ENCODE assay signal across 1 cellular context in the genomic region with DNA sequence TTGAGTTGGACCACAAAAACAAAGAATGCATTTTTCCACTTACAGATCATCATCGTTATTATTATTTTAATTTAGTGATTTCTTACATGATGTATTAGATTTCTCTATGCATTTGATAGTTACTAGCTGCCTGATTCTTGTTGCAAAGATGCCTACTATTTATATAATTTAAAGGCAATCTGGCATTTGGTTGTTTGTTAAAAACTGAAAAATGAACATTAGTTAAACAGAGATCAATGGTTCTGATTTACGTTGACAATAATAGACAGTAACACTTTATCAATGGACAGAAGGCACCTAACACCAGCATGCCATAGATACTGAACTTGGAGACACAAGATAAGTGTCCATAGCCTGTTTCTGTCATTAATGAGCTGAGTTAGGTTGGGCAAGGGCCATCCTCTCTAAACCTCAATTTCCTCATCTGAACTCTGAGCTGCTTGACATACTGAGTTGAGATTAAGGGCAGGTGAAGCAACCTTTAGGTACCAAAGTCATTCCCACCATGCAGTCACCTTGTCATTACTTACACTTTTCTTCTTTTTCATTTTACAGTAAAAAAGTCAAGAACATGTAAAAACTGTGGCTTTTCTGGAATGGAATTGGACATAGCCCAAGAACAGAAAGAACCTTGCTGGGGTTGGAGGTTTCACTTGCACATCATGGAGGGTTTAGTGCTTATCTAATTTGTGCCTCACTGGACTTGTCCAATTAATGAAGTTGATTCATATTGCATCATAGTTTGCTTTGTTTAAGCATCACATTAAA.
TF ChIP-seq lines count a peak whose summit lies in the region.

No MANE protein-coding gene starts in this region.

TF ChIP-seq in HepG2, 621 proteins besides CTCF, POLR2A, EP300 and RAD21 (continued from another document and continues in another):
- TF ChIP-seq, protein P1, sequence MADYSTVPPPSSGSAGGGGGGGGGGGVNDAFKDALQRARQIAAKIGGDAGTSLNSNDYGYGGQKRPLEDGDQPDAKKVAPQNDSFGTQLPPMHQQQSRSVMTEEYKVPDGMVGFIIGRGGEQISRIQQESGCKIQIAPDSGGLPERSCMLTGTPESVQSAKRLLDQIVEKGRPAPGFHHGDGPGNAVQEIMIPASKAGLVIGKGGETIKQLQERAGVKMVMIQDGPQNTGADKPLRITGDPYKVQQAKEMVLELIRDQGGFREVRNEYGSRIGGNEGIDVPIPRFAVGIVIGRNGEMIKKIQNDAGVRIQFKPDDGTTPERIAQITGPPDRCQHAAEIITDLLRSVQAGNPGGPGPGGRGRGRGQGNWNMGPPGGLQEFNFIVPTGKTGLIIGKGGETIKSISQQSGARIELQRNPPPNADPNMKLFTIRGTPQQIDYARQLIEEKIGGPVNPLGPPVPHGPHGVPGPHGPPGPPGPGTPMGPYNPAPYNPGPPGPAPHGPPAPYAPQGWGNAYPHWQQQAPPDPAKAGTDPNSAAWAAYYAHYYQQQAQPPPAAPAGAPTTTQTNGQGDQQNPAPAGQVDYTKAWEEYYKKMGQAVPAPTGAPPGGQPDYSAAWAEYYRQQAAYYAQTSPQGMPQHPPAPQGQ (CRISPR knock-in tag; IDR thresholded peaks at IDR 0.05; ENCODE audit: borderline replicate concordance) = peak; percentile 74
- TF ChIP-seq CHD2 (IDR thresholded peaks at IDR 0.05; ENCODE audit: low read depth, low read length) (no peak), ZSCAN30 (CRISPR knock-in tag; IDR thresholded peaks at IDR 0.05) (no peak), ZNF253 (CRISPR knock-in tag; IDR thresholded peaks at IDR 0.05; ENCODE audit: borderline replicate concordance) (no peak), RFXANK (CRISPR knock-in tag; IDR thresholded peaks at IDR 0.05) (no peak), FOXK1 (CRISPR knock-in tag; IDR thresholded peaks at IDR 0.05; ENCODE audit: borderline replicate concordance, low read depth) (peak; percentile 57; the same call in 1 of the 2 replicates), TBL1XR1 (IDR thresholded peaks at IDR 0.05; ENCODE audit: borderline replicate concordance, low read length, partially characterized antibody) (no peak), SP1 (IDR thresholded peaks at IDR 0.05) (no peak), SP1 (CRISPR knock-in tag; IDR thresholded peaks at IDR 0.05) (no peak), ZNF777 (CRISPR knock-in tag; IDR thresholded peaks at IDR 0.05) (no peak), GABPB1 (CRISPR knock-in tag; IDR thresholded peaks at IDR 0.05) (no peak; the same call in 1 of the 2 replicates), ZNF552 (CRISPR knock-in tag; IDR thresholded peaks at IDR 0.05; ENCODE audit: borderline replicate concordance) (no peak), NFE2 (CRISPR knock-in tag; IDR thresholded peaks at IDR 0.05) (no peak), NFKBIZ (CRISPR knock-in tag; IDR thresholded peaks at IDR 0.05) (0 out of 2 replicates have a peak, but pooled peaks have one; percentile 32), ZNF577 (CRISPR knock-in tag; IDR thresholded peaks at IDR 0.05; ENCODE audit: borderline replicate concordance, low read depth) (no peak), CBX2 (IDR thresholded peaks at IDR 0.05; ENCODE audit: low read depth, low read length) (no peak), CBX2 (CRISPR knock-in tag; IDR thresholded peaks at IDR 0.05; ENCODE audit: low read depth) (no peak), NFRKB (IDR thresholded peaks at IDR 0.05) (no peak), ATF7-NPFF (CRISPR knock-in tag; IDR thresholded peaks at IDR 0.05; ENCODE audit: low read depth) (no peak), ELF1 (CRISPR knock-in tag; IDR thresholded peaks at IDR 0.05) (0 out of 2 replicates have a peak, but pooled peaks have one; percentile 19), ZNF136 (CRISPR knock-in tag; IDR thresholded peaks at IDR 0.05; ENCODE audit: low read depth) (0 out of 2 replicates have a peak, but pooled peaks have one; percentile 21), SRY (CRISPR knock-in tag; IDR thresholded peaks at IDR 0.05) (no peak), HNRNPH1 (optimal IDR thresholded peaks at IDR 0.05; ENCODE audit: low read depth, low read length) (no peak), ZNF530 (CRISPR knock-in tag; IDR thresholded peaks at IDR 0.05; ENCODE audit: low read depth) (no peak), ZNF484 (CRISPR knock-in tag; IDR thresholded peaks at IDR 0.05; ENCODE audit: borderline replicate concordance, low read depth) (no peak), ZNF562 (CRISPR knock-in tag; IDR thresholded peaks at IDR 0.05; ENCODE audit: borderline replicate concordance) (no peak), TBP (CRISPR knock-in tag; IDR thresholded peaks at IDR 0.05) (no peak), ATF1 (CRISPR knock-in tag; IDR thresholded peaks at IDR 0.05) (no peak), NFIB (CRISPR knock-in tag; IDR thresholded peaks at IDR 0.05; ENCODE audit: borderline replicate concordance) (no peak), DR1 (CRISPR knock-in tag; IDR thresholded peaks at IDR 0.05) (no peak), ZMYM2 (CRISPR knock-in tag; IDR thresholded peaks at IDR 0.05) (no peak), ZNF747 (CRISPR knock-in tag; IDR thresholded peaks at IDR 0.05; ENCODE audit: borderline replicate concordance) (no peak), SSRP1 (CRISPR knock-in tag; IDR thresholded peaks at IDR 0.05) (no peak), DNMT3B (CRISPR knock-in tag; conservative IDR thresholded peaks at IDR 0.05) (no peak), ERF (CRISPR knock-in tag; IDR thresholded peaks at IDR 0.05) (peak; percentile 53; the same call in 1 of the 2 replicates), U2AF2 (IDR thresholded peaks at IDR 0.05; ENCODE audit: low read depth, low read length) (no peak)
- TF ChIP-seq, protein P2, sequence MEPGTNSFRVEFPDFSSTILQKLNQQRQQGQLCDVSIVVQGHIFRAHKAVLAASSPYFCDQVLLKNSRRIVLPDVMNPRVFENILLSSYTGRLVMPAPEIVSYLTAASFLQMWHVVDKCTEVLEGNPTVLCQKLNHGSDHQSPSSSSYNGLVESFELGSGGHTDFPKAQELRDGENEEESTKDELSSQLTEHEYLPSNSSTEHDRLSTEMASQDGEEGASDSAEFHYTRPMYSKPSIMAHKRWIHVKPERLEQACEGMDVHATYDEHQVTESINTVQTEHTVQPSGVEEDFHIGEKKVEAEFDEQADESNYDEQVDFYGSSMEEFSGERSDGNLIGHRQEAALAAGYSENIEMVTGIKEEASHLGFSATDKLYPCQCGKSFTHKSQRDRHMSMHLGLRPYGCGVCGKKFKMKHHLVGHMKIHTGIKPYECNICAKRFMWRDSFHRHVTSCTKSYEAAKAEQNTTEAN (CRISPR knock-in tag; conservative IDR thresholded peaks at IDR 0.05) = no peak
- TF ChIP-seq, protein P3, sequence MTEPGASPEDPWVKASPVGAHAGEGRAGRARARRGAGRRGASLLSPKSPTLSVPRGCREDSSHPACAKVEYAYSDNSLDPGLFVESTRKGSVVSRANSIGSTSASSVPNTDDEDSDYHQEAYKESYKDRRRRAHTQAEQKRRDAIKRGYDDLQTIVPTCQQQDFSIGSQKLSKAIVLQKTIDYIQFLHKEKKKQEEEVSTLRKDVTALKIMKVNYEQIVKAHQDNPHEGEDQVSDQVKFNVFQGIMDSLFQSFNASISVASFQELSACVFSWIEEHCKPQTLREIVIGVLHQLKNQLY (CRISPR knock-in tag; IDR thresholded peaks at IDR 0.05) = no peak
- TF ChIP-seq, protein P4, sequence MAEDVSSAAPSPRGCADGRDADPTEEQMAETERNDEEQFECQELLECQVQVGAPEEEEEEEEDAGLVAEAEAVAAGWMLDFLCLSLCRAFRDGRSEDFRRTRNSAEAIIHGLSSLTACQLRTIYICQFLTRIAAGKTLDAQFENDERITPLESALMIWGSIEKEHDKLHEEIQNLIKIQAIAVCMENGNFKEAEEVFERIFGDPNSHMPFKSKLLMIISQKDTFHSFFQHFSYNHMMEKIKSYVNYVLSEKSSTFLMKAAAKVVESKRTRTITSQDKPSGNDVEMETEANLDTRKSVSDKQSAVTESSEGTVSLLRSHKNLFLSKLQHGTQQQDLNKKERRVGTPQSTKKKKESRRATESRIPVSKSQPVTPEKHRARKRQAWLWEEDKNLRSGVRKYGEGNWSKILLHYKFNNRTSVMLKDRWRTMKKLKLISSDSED (CRISPR knock-in tag; IDR thresholded peaks at IDR 0.05) = no peak
- TF ChIP-seq, protein P5, sequence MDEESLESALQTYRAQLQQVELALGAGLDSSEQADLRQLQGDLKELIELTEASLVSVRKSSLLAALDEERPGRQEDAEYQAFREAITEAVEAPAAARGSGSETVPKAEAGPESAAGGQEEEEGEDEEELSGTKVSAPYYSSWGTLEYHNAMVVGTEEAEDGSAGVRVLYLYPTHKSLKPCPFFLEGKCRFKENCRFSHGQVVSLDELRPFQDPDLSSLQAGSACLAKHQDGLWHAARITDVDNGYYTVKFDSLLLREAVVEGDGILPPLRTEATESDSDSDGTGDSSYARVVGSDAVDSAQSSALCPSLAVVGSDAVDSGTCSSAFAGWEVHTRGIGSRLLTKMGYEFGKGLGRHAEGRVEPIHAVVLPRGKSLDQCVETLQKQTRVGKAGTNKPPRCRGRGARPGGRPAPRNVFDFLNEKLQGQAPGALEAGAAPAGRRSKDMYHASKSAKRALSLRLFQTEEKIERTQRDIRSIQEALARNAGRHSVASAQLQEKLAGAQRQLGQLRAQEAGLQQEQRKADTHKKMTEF (CRISPR knock-in tag; IDR thresholded peaks at IDR 0.05) = peak; percentile 35; the same call in 1 of the 2 replicates
- TF ChIP-seq, protein P6, sequence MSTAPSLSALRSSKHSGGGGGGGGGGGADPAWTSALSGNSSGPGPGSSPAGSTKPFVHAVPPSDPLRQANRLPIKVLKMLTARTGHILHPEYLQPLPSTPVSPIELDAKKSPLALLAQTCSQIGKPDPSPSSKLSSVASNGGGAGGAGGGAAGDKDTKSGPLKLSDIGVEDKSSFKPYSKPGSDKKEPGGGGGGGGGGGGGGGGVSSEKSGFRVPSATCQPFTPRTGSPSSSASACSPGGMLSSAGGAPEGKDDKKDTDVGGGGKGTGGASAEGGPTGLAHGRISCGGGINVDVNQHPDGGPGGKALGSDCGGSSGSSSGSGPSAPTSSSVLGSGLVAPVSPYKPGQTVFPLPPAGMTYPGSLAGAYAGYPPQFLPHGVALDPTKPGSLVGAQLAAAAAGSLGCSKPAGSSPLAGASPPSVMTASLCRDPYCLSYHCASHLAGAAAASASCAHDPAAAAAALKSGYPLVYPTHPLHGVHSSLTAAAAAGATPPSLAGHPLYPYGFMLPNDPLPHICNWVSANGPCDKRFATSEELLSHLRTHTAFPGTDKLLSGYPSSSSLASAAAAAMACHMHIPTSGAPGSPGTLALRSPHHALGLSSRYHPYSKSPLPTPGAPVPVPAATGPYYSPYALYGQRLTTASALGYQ (CRISPR knock-in tag; IDR thresholded peaks at IDR 0.05) = no peak
- TF ChIP-seq, protein P7, sequence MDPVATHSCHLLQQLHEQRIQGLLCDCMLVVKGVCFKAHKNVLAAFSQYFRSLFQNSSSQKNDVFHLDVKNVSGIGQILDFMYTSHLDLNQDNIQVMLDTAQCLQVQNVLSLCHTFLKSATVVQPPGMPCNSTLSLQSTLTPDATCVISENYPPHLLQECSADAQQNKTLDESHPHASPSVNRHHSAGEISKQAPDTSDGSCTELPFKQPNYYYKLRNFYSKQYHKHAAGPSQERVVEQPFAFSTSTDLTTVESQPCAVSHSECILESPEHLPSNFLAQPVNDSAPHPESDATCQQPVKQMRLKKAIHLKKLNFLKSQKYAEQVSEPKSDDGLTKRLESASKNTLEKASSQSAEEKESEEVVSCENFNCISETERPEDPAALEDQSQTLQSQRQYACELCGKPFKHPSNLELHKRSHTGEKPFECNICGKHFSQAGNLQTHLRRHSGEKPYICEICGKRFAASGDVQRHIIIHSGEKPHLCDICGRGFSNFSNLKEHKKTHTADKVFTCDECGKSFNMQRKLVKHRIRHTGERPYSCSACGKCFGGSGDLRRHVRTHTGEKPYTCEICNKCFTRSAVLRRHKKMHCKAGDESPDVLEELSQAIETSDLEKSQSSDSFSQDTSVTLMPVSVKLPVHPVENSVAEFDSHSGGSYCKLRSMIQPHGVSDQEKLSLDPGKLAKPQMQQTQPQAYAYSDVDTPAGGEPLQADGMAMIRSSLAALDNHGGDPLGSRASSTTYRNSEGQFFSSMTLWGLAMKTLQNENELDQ (CRISPR knock-in tag; IDR thresholded peaks at IDR 0.05; ENCODE audit: borderline replicate concordance) = no peak
- TF ChIP-seq, protein P8, sequence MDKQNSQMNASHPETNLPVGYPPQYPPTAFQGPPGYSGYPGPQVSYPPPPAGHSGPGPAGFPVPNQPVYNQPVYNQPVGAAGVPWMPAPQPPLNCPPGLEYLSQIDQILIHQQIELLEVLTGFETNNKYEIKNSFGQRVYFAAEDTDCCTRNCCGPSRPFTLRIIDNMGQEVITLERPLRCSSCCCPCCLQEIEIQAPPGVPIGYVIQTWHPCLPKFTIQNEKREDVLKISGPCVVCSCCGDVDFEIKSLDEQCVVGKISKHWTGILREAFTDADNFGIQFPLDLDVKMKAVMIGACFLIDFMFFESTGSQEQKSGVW (CRISPR knock-in tag; IDR thresholded peaks at IDR 0.05; ENCODE audit: borderline replicate concordance) = no peak
- TF ChIP-seq, protein P9, sequence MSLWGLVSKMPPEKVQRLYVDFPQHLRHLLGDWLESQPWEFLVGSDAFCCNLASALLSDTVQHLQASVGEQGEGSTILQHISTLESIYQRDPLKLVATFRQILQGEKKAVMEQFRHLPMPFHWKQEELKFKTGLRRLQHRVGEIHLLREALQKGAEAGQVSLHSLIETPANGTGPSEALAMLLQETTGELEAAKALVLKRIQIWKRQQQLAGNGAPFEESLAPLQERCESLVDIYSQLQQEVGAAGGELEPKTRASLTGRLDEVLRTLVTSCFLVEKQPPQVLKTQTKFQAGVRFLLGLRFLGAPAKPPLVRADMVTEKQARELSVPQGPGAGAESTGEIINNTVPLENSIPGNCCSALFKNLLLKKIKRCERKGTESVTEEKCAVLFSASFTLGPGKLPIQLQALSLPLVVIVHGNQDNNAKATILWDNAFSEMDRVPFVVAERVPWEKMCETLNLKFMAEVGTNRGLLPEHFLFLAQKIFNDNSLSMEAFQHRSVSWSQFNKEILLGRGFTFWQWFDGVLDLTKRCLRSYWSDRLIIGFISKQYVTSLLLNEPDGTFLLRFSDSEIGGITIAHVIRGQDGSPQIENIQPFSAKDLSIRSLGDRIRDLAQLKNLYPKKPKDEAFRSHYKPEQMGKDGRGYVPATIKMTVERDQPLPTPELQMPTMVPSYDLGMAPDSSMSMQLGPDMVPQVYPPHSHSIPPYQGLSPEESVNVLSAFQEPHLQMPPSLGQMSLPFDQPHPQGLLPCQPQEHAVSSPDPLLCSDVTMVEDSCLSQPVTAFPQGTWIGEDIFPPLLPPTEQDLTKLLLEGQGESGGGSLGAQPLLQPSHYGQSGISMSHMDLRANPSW (CRISPR knock-in tag; IDR thresholded peaks at IDR 0.05; ENCODE audit: borderline replicate concordance) = no peak
- TF ChIP-seq, protein P10, sequence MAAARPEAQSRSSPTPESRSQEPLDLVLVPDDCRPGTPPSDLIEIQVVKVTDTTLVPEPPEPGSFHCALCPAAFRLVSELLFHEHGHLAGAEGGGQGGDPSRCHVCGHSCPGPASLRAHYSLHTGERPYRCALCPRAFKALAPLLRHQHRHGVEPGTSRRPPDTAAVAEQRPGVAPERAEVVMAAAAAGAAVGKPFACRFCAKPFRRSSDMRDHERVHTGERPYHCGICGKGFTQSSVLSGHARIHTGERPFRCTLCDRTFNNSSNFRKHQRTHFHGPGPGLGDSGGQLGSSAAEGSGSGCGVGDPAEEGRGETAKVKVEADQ (CRISPR knock-in tag; IDR thresholded peaks at IDR 0.05; ENCODE audit: borderline replicate concordance) = no peak
- TF ChIP-seq, protein P11, sequence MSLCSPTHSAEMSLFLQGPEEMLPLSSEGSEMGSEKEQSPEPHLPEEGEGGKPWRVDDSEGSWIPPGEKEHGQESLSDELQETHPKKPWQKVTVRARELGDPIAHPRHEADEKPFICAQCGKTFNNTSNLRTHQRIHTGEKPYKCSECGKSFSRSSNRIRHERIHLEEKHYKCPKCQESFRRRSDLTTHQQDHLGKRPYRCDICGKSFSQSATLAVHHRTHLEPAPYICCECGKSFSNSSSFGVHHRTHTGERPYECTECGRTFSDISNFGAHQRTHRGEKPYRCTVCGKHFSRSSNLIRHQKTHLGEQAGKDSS (CRISPR knock-in tag; IDR thresholded peaks at IDR 0.05; ENCODE audit: borderline replicate concordance, low read depth) = no peak
